Comparison of ENCODE assay signal across 13 cellular contexts in genomic region chr2:180625006-180625844, GRCh38.
DNase-seq lines count a peak whose midpoint lies in the region; ATAC-seq and TF ChIP-seq lines count a peak whose summit lies in the region.
"Had no signal": no experiment of that assay in that cellular context is flagged by ENCODE, and none has a peak within 500 bp of the region (broad histone marks: within the 10 kb centered on the region; RNA-seq: fewer than 3 reads in every experiment).

No MANE protein-coding gene starts in this region.

- 77% methylated on average over 4 of the region's 4 CpGs for WGBS in mammary epithelial cell (ENCODE audit: low coverage, missing lambda C conversion rate)

- H3K79me2 ChIP-seq in mammary epithelial cell (ENCODE audit: insufficient read depth, low read length) = no peaks in the 10 kb centered on the region

- no peak overlapping the region for H3K4me2 ChIP-seq in mammary epithelial cell (ENCODE audit: insufficient read depth, low read depth, low read length)

- BruUV-seq in mammary epithelial cell (replicated peaks; lab: Mats Ljungman, UMichigan) = no TSS peak

- no peak overlapping the region for H3K27ac ChIP-seq in mammary epithelial cell (ENCODE audit: insufficient read depth, low read depth, low read length)
- H3K27ac ChIP-seq: C4-2B, prostate gland had no signal

- no peaks in the 10 kb centered on the region for H3K27me3 ChIP-seq in mammary epithelial cell (ENCODE audit: insufficient read depth, low read length)

- H3K4me3 ChIP-seq in AG10803 (ENCODE audit: low read length) (no peak overlapping the region), mammary epithelial cell (replicated peaks in 1 of 3; ENCODE audit: insufficient read depth in 1 of 3, low read depth in 2 of 3, low read length in 3 of 3) (no peak overlapping the region)
- H3K4me3 ChIP-seq: prostate gland had no signal

- dilution Hi-C loops in mammary epithelial cell (cut with HindIII; ENCODE audit: low sequenced_read_pairs) = no loop called here

- intact Hi-C loops in mammary epithelial cell (cut with micrococcal nuclease) = no loop called here
- intact Hi-C loops in left cardiac atrium (cut with DNase I) = no loop called here

- H3K9ac ChIP-seq in mammary epithelial cell (ENCODE audit: insufficient read depth, low read length) = no peak overlapping the region

- H3K36me3 ChIP-seq in mammary epithelial cell (ENCODE audit: insufficient read depth, low read length) = no peaks in the 10 kb centered on the region
- H3K36me3 ChIP-seq: prostate gland had no signal

- DNase-seq in AG10803 (ENCODE audit: low read depth) = peak; percentile 96
- DNase-seq in LHCN-M2 (ENCODE audit: low read depth) = peak; percentile 93
- peak; percentile 29 for DNase-seq in mammary epithelial cell
- peak; percentile 62 for DNase-seq in kidney tubule cell (ENCODE audit: low spot score)
- no peak for DNase-seq in left cardiac atrium
- DNase-seq in KBM-7 = no peak
- DNase-seq: activated CD8-positive, alpha-beta memory T cell treated with anti-CD3 and anti-CD28 coated beads, Interleukin-2, amount 10 ng/mL, durations not matched to agents 7 days and 5 days; NCI-H510A; stimulated activated CD4-positive, alpha-beta T cell treated with anti-CD3 and anti-CD28 coated beads, Interleukin-4, amount 100 ng/mL, for 4 hours had no signal

- in situ Hi-C loops in mammary epithelial cell (cut with MboI; ENCODE audit: low sequenced_read_pairs in 2 of 2) (no loop called here), KBM-7 (cut with MboI; ENCODE audit: low pct_unique_long_range_greater_than_20kb, low sequenced_read_pairs) (no loop called here)

- CTCF ChIA-PET in mammary epithelial cell (lab: Charles Lee; ENCODE audit: low non-redundant PET) = no interaction called here

- TF ChIP-seq CTCF in AG10803 (conservative IDR thresholded peaks at IDR 0.05; ENCODE audit: low read length) (no peak), mammary epithelial cell (conservative IDR thresholded peaks at IDR 0.05 in 1 of 2, IDR thresholded peaks at IDR 0.05 in 1 of 2; ENCODE audit: extremely low read depth in 1 of 2, insufficient read depth in 1 of 2, low read depth in 1 of 2, low read length in 2 of 2) (no peak)

- ATAC-seq in HG02840 (IDR thresholded peaks at IDR 0.05; ENCODE audit: low FRiP score, unreplicated experiment) (no peak), left cardiac atrium (no peak), GM18873 (IDR thresholded peaks at IDR 0.05; ENCODE audit: low FRiP score, unreplicated experiment) (no peak)
- ATAC-seq: activated CD8-positive, alpha-beta memory T cell treated with anti-CD3 and anti-CD28 coated beads, Interleukin-2, amount 10 ng/mL, durations not matched to agents 7 days and 5 days had no signal

- H3K9me3 ChIP-seq in mammary epithelial cell (replicated peaks; ENCODE audit: insufficient read depth, low read length) = no peaks in the 10 kb centered on the region
- H3K9me3 ChIP-seq: prostate gland had no signal

- H2AFZ ChIP-seq in mammary epithelial cell (ENCODE audit: low read depth, low read length) = no peak overlapping the region

- no peaks in the 10 kb centered on the region for H4K20me1 ChIP-seq in mammary epithelial cell (ENCODE audit: insufficient read depth, low read length)

- no peaks in the 10 kb centered on the region for H3K4me1 ChIP-seq in mammary epithelial cell (ENCODE audit: insufficient read depth, low read length)
- H3K4me1 ChIP-seq: prostate gland had no signal

Comparison
In these comparisons a context has a peak if more than half of its experiments do, and no peak if none do; other contexts are left out.
1. DNase-seq: peak in AG10803 (single experiment), LHCN-M2 (single experiment), mammary epithelial cell (single experiment) and kidney tubule cell (single experiment); none in left cardiac atrium (single experiment) and KBM-7 (single experiment).